ENCODE assay signal across 1 cellular context in the genomic region with DNA sequence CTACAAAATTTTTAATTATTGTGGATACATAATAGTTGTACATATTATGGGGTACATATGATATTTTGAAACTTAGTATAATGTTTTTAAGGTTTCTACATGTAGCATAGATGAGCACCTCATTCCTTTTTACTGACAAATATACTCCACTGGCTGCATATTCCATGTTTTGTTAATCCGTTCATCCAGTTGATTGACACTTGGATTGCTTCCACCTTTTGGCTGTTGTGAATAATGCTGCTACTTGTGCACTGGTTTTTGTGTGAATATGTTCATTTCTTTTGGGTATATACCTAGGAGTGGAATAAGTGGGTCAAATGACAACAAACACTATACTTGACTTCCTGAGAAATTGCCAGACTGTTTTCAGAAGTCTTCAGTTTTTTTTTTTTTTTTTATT.
TF ChIP-seq lines count a peak whose summit lies in the region.

No MANE protein-coding gene starts in this region.

TF ChIP-seq in K562, 482 proteins besides CTCF, POLR2A, EP300 and RAD21 (continued from another document):
- TF ChIP-seq, protein P1, sequence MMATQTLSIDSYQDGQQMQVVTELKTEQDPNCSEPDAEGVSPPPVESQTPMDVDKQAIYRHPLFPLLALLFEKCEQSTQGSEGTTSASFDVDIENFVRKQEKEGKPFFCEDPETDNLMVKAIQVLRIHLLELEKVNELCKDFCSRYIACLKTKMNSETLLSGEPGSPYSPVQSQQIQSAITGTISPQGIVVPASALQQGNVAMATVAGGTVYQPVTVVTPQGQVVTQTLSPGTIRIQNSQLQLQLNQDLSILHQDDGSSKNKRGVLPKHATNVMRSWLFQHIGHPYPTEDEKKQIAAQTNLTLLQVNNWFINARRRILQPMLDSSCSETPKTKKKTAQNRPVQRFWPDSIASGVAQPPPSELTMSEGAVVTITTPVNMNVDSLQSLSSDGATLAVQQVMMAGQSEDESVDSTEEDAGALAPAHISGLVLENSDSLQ (IDR thresholded peaks at IDR 0.05) = peak; percentile 62
TF ChIP-seq in K562: peak in this region for 1.
